Comparison of ENCODE assay signal across 9 cellular contexts in genomic region chr19:48319647-48320537, GRCh38. TPM values are rescaled to one million over a fixed set of nuclear protein-coding genes. Genes with fewer than 3 reads are reported as not detected.
A peak's percentile ranks its signal among the peaks of the same experiment; 100 is the strongest.
DNase-seq lines count a peak whose midpoint lies in the region; ATAC-seq, FAIRE-seq and TF ChIP-seq lines count a peak whose summit lies in the region.
"Had no signal": no experiment of that assay in that cellular context is flagged by ENCODE, and none has a peak within 500 bp of the region (broad histone marks: within the 10 kb centered on the region; RNA-seq: fewer than 3 reads in every experiment).

No MANE protein-coding gene starts in this region.

- no peaks in the 10 kb centered on the region for H3K9me3 Mint-ChIP-seq in activated B cell treated with CpG ODN at 0.5 μM for 24 hours

- H3K36me3 ChIP-seq in bronchial epithelial cell (ENCODE audit: control insufficient read depth, insufficient read depth, low read length) (no peaks in the 10 kb centered on the region), keratinocyte (ENCODE audit: control insufficient read depth in 2 of 2, extremely low read depth in 1 of 2, insufficient read depth in 2 of 2, low read length in 2 of 2) (no peaks in the 10 kb centered on the region)

- no peaks in the 10 kb centered on the region for H4K20me1 ChIP-seq in keratinocyte (ENCODE audit: control insufficient read depth, extremely low read depth, insufficient read depth, low read length)

- H3K4me3 Mint-ChIP-seq in activated B cell treated with CpG ODN at 0.5 μM for 24 hours = peak overlapping the region; percentile 94

- H3K4me1 Mint-ChIP-seq in activated B cell treated with CpG ODN at 0.5 μM for 24 hours = peaks cover 50% of the 10 kb centered on the region

- H3K27me3 Mint-ChIP-seq in activated B cell treated with CpG ODN at 0.5 μM for 24 hours = no peaks in the 10 kb centered on the region

- peak; percentile 63 for DNase-seq in NK-92 treated with Interleukin-12 subunit alpha and Interleukin-12 subunit beta, amount 100 ng/mL, for 24 hours (lab: John Stamatoyannopoulos, UW)
- DNase-seq in NK-92 (lab: John Stamatoyannopoulos, UW; ENCODE audit: unreplicated experiment) = no peak
- DNase-seq in NCI-H2107 treated with DMSO at 0.1 percent for 48 hours (lab: John Stamatoyannopoulos, UW; ENCODE audit: unreplicated experiment) = peak; percentile 35
- DNase-seq in activated B cell treated with CpG ODN at 0.5 μM for 24 hours = peak; percentile 74
- DNase-seq in bronchial epithelial cell (ENCODE audit: low read depth) = peak; percentile 58
- DNase-seq in keratinocyte (ENCODE audit: low read depth, low spot score) = no peak
- DNase-seq in stimulated activated CD4-positive, alpha-beta T cell treated with anti-CD3 and anti-CD28 coated beads, Interleukin-1b, Interleukin-23, amount 100 ng/mL, for 24 hours (ENCODE audit: low read depth in 4 of 4, low spot score in 1 of 4) = peak in 3 of 4 experiments; percentile 51 to 63 (median 63)

- H3K27me3 ChIP-seq in bronchial epithelial cell (ENCODE audit: control insufficient read depth, insufficient read depth, low read length) (no peaks in the 10 kb centered on the region), keratinocyte (ENCODE audit: control insufficient read depth, extremely low read depth, insufficient read depth, low read length) (no peaks in the 10 kb centered on the region)

- peaks cover 18% of the 10 kb centered on the region for H3K4me1 ChIP-seq in keratinocyte (ENCODE audit: control insufficient read depth, extremely low read depth, insufficient read depth, low read length)

- no peaks in the 10 kb centered on the region for H3K79me2 ChIP-seq in keratinocyte (ENCODE audit: control insufficient read depth, insufficient read depth, low read length)

- peak overlapping the region; percentile 99 for H3K27ac Mint-ChIP-seq in activated B cell treated with CpG ODN at 0.5 μM for 24 hours

- no peak for FAIRE-seq in bronchial epithelial cell (lab: Jason Lieb, UNC)
- no peak for FAIRE-seq in keratinocyte (lab: Jason Lieb, UNC)

- intact Hi-C loops in activated B cell treated with CpG ODN at 0.5 μM for 24 hours (cut with micrococcal nuclease) = loop anchor here (1.0 to 5.0 kb wide), 4 partner anchors 53 to 317 kb away; partner anchors contain the start of gene DBP

- CTCF ChIA-PET in activated B cell treated with CpG ODN at 0.5 μM for 24 hours (lab: Charles Lee) = interaction anchor here (0.6 to 13.8 kb wide), 6 partner anchors 8 to 264 kb away, joined by 3 to 215 read pairs (median 3); no protein-coding TSS in a partner anchor

- H3K36me3 Mint-ChIP-seq in activated B cell treated with CpG ODN at 0.5 μM for 24 hours (ENCODE audit: low read depth) = no peaks in the 10 kb centered on the region

- H3K4me2 ChIP-seq in keratinocyte (ENCODE audit: control insufficient read depth, extremely low read depth, insufficient read depth, low read depth, low read length) = no peak overlapping the region

- no peaks in the 10 kb centered on the region for H3K9me3 ChIP-seq in keratinocyte (ENCODE audit: control insufficient read depth, low read depth, low read length)

- H3K9me1 ChIP-seq in keratinocyte (ENCODE audit: control insufficient read depth, extremely low read depth, insufficient read depth, low read length) = no peaks in the 10 kb centered on the region

- dilution Hi-C loops in keratinocyte (cut with MboI; ENCODE audit: extremely low pct_ligation_motif_present, low sequenced_read_pairs) = no loop called here

- peak; percentile 51 for TF ChIP-seq CTCF in activated B cell treated with CpG ODN at 0.5 μM for 24 hours (IDR thresholded peaks at IDR 0.05)
- peak; percentile 82 for TF ChIP-seq CTCF in bronchial epithelial cell (IDR thresholded peaks at IDR 0.05; ENCODE audit: insufficient read depth, low read length, severe bottlenecking)
- TF ChIP-seq CTCF in keratinocyte (optimal IDR thresholded peaks at IDR 0.05 in 1 of 3, IDR thresholded peaks at IDR 0.05 in 1 of 3, conservative IDR thresholded peaks at IDR 0.05 in 1 of 3; ENCODE audit: extremely low read depth in 1 of 3, insufficient read depth in 2 of 3, low read length in 3 of 3) = peak; percentile 72 to 91 (median 88)

- ATAC-seq in activated B cell treated with CpG ODN at 0.5 μM for 24 hours (ENCODE audit: low read depth) (no peak), GM18498 (IDR thresholded peaks at IDR 0.05; ENCODE audit: unreplicated experiment) (no peak)

- POLR2A ChIA-PET in activated B cell treated with CpG ODN at 0.5 μM for 24 hours (lab: Charles Lee) = interaction anchor here (0.5 to 6.9 kb wide), 3 partner anchors 12 to 1134 kb away, joined by 4 to 308 read pairs (median 4); partner anchors contain the start of genes SYNGR4 and TMEM143

- H3K4me3 ChIP-seq in bronchial epithelial cell (ENCODE audit: low read depth, low read length) (no peak overlapping the region), keratinocyte (ENCODE audit: control insufficient read depth in 2 of 3, extremely low read depth in 1 of 3, insufficient read depth in 2 of 3, low read depth in 1 of 3, low read length in 3 of 3) (no peak overlapping the region)

- no peak overlapping the region for H2AFZ ChIP-seq in keratinocyte (ENCODE audit: control insufficient read depth, low read length)

- no peak overlapping the region for H3K9ac ChIP-seq in keratinocyte (ENCODE audit: control insufficient read depth, extremely low read depth, insufficient read depth, low read length)

- H3K27ac ChIP-seq in keratinocyte (ENCODE audit: control insufficient read depth, insufficient read depth, low read length) = no peak overlapping the region

RNA-seq across cellular contexts. Expression of gene EMP3, which starts 5.5 kb away (rescaled TPM):
- total RNA-seq in activated B cell treated with CpG ODN at 0.5 μM for 24 hours (309 and 320 TPM in 2 replicates), bronchial epithelial cell (2.8 and 9.0 TPM in 2 replicates)
- polyA plus RNA-seq in keratinocyte = 177 to 217 TPM (median 195 TPM) in 3 replicates
- 4.2 TPM for polyA plus RNA-seq in keratinocyte (2011; ENCODE audit: low read depth)
- 131 and 187 TPM in 2 replicates for polyA plus RNA-seq in keratinocyte (2011; cell fraction: cytosol; rRNA removed)
- polyA plus RNA-seq in keratinocyte (2011; cell fraction: nucleus; rRNA removed) = 94.4 and 112 TPM in 2 replicates
- 15.0 and 317 TPM in 2 replicates for polyA plus RNA-seq in keratinocyte (2012; ENCODE audit: low replicate concordance)
- polyA minus RNA-seq in keratinocyte = 189 to 290 TPM (median 263 TPM) in 3 replicates
- polyA minus RNA-seq in keratinocyte (2011; cell fraction: cytosol; rRNA and poly(A)+ RNA removed) = 167 TPM
- 45.9 and 46.7 TPM in 2 replicates for polyA minus RNA-seq in keratinocyte (2011; cell fraction: nucleus; rRNA and poly(A)+ RNA removed)

RNA-seq across cellular contexts. Expression of gene TMEM143, which starts 43.8 kb away (rescaled TPM):
- total RNA-seq in activated B cell treated with CpG ODN at 0.5 μM for 24 hours (10.2 and 10.5 TPM in 2 replicates), bronchial epithelial cell (0.79 and 1.4 TPM in 2 replicates)
- polyA plus RNA-seq in keratinocyte = 2.5 to 2.9 TPM (median 2.7 TPM) in 3 replicates
- polyA plus RNA-seq in keratinocyte (2011; ENCODE audit: low read depth) = 0.89 TPM
- polyA plus RNA-seq in keratinocyte (2011; cell fraction: cytosol; rRNA removed) = 1.4 and 2.9 TPM in 2 replicates
- 6.9 and 10.9 TPM in 2 replicates for polyA plus RNA-seq in keratinocyte (2011; cell fraction: nucleus; rRNA removed)
- polyA plus RNA-seq in keratinocyte (2012; ENCODE audit: low replicate concordance) = 2.1 and 3.1 TPM in 2 replicates
- polyA minus RNA-seq in keratinocyte = 1.7 to 6.5 TPM (median 3.1 TPM) in 3 replicates
- polyA minus RNA-seq in keratinocyte (2011; cell fraction: cytosol; rRNA and poly(A)+ RNA removed) = 5.8 TPM
- 1.4 and 2.3 TPM in 2 replicates for polyA minus RNA-seq in keratinocyte (2011; cell fraction: nucleus; rRNA and poly(A)+ RNA removed)

RNA-seq across cellular contexts. Expression of gene SYNGR4, which starts 44.3 kb away (rescaled TPM):
- total RNA-seq in activated B cell treated with CpG ODN at 0.5 μM for 24 hours = not detected in 2 replicates
- not detected in 2 replicates for total RNA-seq in bronchial epithelial cell
- polyA plus RNA-seq in keratinocyte = not detected in 3 replicates
- polyA plus RNA-seq in keratinocyte (2011; ENCODE audit: low read depth) = not detected
- not detected in 2 replicates for polyA plus RNA-seq in keratinocyte (2011; cell fraction: cytosol; rRNA removed)
- not detected in 2 replicates for polyA plus RNA-seq in keratinocyte (2011; cell fraction: nucleus; rRNA removed)
- polyA plus RNA-seq in keratinocyte (2012; ENCODE audit: low replicate concordance) = not detected in 2 replicates
- not detected in 3 replicates for polyA minus RNA-seq in keratinocyte
- polyA minus RNA-seq in keratinocyte (2011; cell fraction: cytosol; rRNA and poly(A)+ RNA removed) = not detected
- not detected in 2 replicates for polyA minus RNA-seq in keratinocyte (2011; cell fraction: nucleus; rRNA and poly(A)+ RNA removed)
- total RNA-seq: urinary bladder had no signal
- polyA plus RNA-seq: urinary bladder had no signal

RNA-seq across cellular contexts. Expression of gene ZNF114, which starts 50.0 kb away (rescaled TPM):
- 1.5 and 1.6 TPM in 2 replicates for total RNA-seq in activated B cell treated with CpG ODN at 0.5 μM for 24 hours
- total RNA-seq in bronchial epithelial cell = 0.13 and 0.53 TPM in 2 replicates
- 0.23 to 0.45 TPM (median 0.27 TPM) in 3 replicates for polyA plus RNA-seq in keratinocyte
- polyA plus RNA-seq in keratinocyte (2011; ENCODE audit: low read depth) = 0.55 TPM
- 0.23 and 0.40 TPM in 2 replicates for polyA plus RNA-seq in keratinocyte (2011; cell fraction: cytosol; rRNA removed)
- 0.42 and 0.88 TPM in 2 replicates for polyA plus RNA-seq in keratinocyte (2011; cell fraction: nucleus; rRNA removed)
- polyA plus RNA-seq in keratinocyte (2012; ENCODE audit: low replicate concordance) = 0.44 and 0.65 TPM in 2 replicates
- 0.36 to 0.51 TPM in 2 of 3 replicates, not detected in the other for polyA minus RNA-seq in keratinocyte
- not detected for polyA minus RNA-seq in keratinocyte (2011; cell fraction: cytosol; rRNA and poly(A)+ RNA removed)
- polyA minus RNA-seq in keratinocyte (2011; cell fraction: nucleus; rRNA and poly(A)+ RNA removed) = 0.21 and 0.39 TPM in 2 replicates

Comparison
In these comparisons a context has a peak if more than half of its experiments do, and no peak if none do; other contexts are left out.
1. DNase-seq: peak in NK-92 treated with Interleukin-12 subunit alpha and Interleukin-12 subunit beta, amount 100 ng/mL, for 24 hours (single experiment), NCI-H2107 treated with DMSO at 0.1 percent for 48 hours (single experiment), activated B cell treated with CpG ODN at 0.5 μM for 24 hours (single experiment), bronchial epithelial cell (single experiment) and stimulated activated CD4-positive, alpha-beta T cell treated with anti-CD3 and anti-CD28 coated beads, Interleukin-1b, Interleukin-23, amount 100 ng/mL, for 24 hours (3 of 4); none in NK-92 (single experiment) and keratinocyte (single experiment).
2. RNA of gene EMP3, which starts 5.5 kb away (total RNA-seq): 309 to 320 TPM in activated B cell treated with CpG ODN at 0.5 μM for 24 hours; 2.8 to 9.0 TPM in bronchial epithelial cell; every median in the first group is over 10 times any median in the second.
3. Peak in every context shown above with its lines, with median percentiles within 50 percentile points of each other: CTCF ChIP-seq.